8 cellular contexts compared by ENCODE assay signal in genomic region chr1:223129229-223129851, GRCh38. TPM values are rescaled to one million over a fixed set of nuclear protein-coding genes. Genes with fewer than 3 reads are reported as not detected.
A peak's percentile ranks its signal among the peaks of the same experiment; 100 is the strongest.
DNase-seq lines count a peak whose midpoint lies in the region; ATAC-seq and TF ChIP-seq lines count a peak whose summit lies in the region.

No MANE protein-coding gene starts in this region.

- H3K27me3 ChIP-seq in Panc1 (ENCODE audit: control insufficient read depth, insufficient read depth, low read length) (peaks cover 15% of the 10 kb centered on the region), cardiac muscle cell (peaks cover 14% of the 10 kb centered on the region), uterus (no peaks in the 10 kb centered on the region)

- intact Hi-C loops in Panc1 (cut with micrococcal nuclease; ENCODE audit: unreplicated experiment) = no loop called here
- intact Hi-C loops in uterus (cut with DNase I; ENCODE audit: low total_unique reads) = loop anchor here (10.0 kb wide), 1 partner anchor 335 kb away; no protein-coding TSS in a partner anchor

- no peak overlapping the region for H3K4me3 ChIP-seq in Panc1 (ENCODE audit: low read depth in 2 of 2, low read length in 2 of 2)
- H3K4me3 ChIP-seq in cardiac muscle cell = no peak overlapping the region
- no peak overlapping the region for H3K4me3 ChIP-seq in uterus

- H3K9me3 ChIP-seq in Panc1 (ENCODE audit: control insufficient read depth, insufficient read depth, low read depth, low read length) (no peaks in the 10 kb centered on the region), cardiac muscle cell (ENCODE audit: low read depth) (no peaks in the 10 kb centered on the region), uterus (no peaks in the 10 kb centered on the region)

- no peak for TF ChIP-seq POLR2A in uterus (IDR thresholded peaks at IDR 0.05)

- in situ Hi-C loops in Panc1 (cut with HindIII; ENCODE audit: low pct_unique_long_range_greater_than_20kb, low sequenced_read_pairs) = no loop called here

- CTCF ChIA-PET in Panc1 (lab: Charles Lee) = interaction anchor here (1.1 kb wide), 1 partner anchor 334 kb away, joined by 3 read pairs; no protein-coding TSS in a partner anchor
- CTCF ChIA-PET in activated naive CD4-positive, alpha-beta T cell treated with anti-CD3 and anti-CD28 coated beads, Interleukin-2, amount 10 ng/mL, durations not matched to agents 7 days and 5 days (lab: Charles Lee) = interaction anchor here (0.6 to 1.6 kb wide), 6 partner anchors 8 to 485 kb away, joined by 3 to 4 read pairs (median 3); no protein-coding TSS in a partner anchor

- ATAC-seq in GM21723 (IDR thresholded peaks at IDR 0.05; ENCODE audit: unreplicated experiment) = peak; percentile 50
- peak; percentile 83 for ATAC-seq in Panc1
- ATAC-seq in HG03342 (IDR thresholded peaks at IDR 0.05; ENCODE audit: unreplicated experiment) = no peak

- H3K4me1 Mint-ChIP-seq in activated naive CD4-positive, alpha-beta T cell treated with anti-CD3 and anti-CD28 coated beads, Interleukin-2, amount 10 ng/mL, durations not matched to agents 7 days and 5 days = peaks cover 8% of the 10 kb centered on the region
- H3K4me1 Mint-ChIP-seq in progenitor cell of endocrine pancreas (ENCODE audit: low read depth) = peaks cover 10% of the 10 kb centered on the region

- POLR2A ChIA-PET in Panc1 (lab: Charles Lee) = no interaction called here

- no peak overlapping the region for H3K4me3 Mint-ChIP-seq in activated naive CD4-positive, alpha-beta T cell treated with anti-CD3 and anti-CD28 coated beads, Interleukin-2, amount 10 ng/mL, durations not matched to agents 7 days and 5 days
- H3K4me3 Mint-ChIP-seq in progenitor cell of endocrine pancreas (ENCODE audit: low read depth) = no peak overlapping the region

- H3K36me3 ChIP-seq in Panc1 (ENCODE audit: control insufficient read depth, insufficient read depth, low read length) = no peaks in the 10 kb centered on the region
- no peaks in the 10 kb centered on the region for H3K36me3 ChIP-seq in cardiac muscle cell
- no peaks in the 10 kb centered on the region for H3K36me3 ChIP-seq in uterus

- H3K9me3 Mint-ChIP-seq in activated naive CD4-positive, alpha-beta T cell treated with anti-CD3 and anti-CD28 coated beads, Interleukin-2, amount 10 ng/mL, durations not matched to agents 7 days and 5 days = no peaks in the 10 kb centered on the region
- no peaks in the 10 kb centered on the region for H3K9me3 Mint-ChIP-seq in progenitor cell of endocrine pancreas (ENCODE audit: low read depth)

- peak; percentile 91 for TF ChIP-seq CTCF in Panc1 (IDR thresholded peaks at IDR 0.05)
- peak; percentile 95 for TF ChIP-seq CTCF in cardiac muscle cell (IDR thresholded peaks at IDR 0.05; ENCODE audit: low read depth, low read length)
- TF ChIP-seq CTCF in progenitor cell of endocrine pancreas (IDR thresholded peaks at IDR 0.05; ENCODE audit: unreplicated experiment) = peak; percentile 93
- TF ChIP-seq CTCF in uterus (IDR thresholded peaks at IDR 0.05) = peak; percentile 71 to 91 (median 80)

- H3K27ac ChIP-seq in Panc1 (ENCODE audit: low read length) (no peak overlapping the region), cardiac muscle cell (no peak overlapping the region), uterus (no peak overlapping the region)

- H3K27ac Mint-ChIP-seq in activated naive CD4-positive, alpha-beta T cell treated with anti-CD3 and anti-CD28 coated beads, Interleukin-2, amount 10 ng/mL, durations not matched to agents 7 days and 5 days = no peak overlapping the region
- H3K27ac Mint-ChIP-seq in progenitor cell of endocrine pancreas = no peak overlapping the region

- DNase-seq in Ammon's horn (ENCODE audit: low spot score) (peak; percentile 54), Panc1 (ENCODE audit: low read depth, low spot score) (no peak), cardiac muscle cell (ENCODE audit: low read depth in 1 of 2, low spot score in 1 of 2) (peak; percentile 65 to 76), progenitor cell of endocrine pancreas (ENCODE audit: low spot score, unreplicated experiment) (peak; percentile 83), uterus (peak; percentile 64 to 76)
- peak; percentile 71 for DNase-seq in activated naive CD4-positive, alpha-beta T cell treated with anti-CD3 and anti-CD28 coated beads, Interleukin-2, amount 10 ng/mL, durations not matched to agents 7 days and 5 days

- H3K36me3 Mint-ChIP-seq in activated naive CD4-positive, alpha-beta T cell treated with anti-CD3 and anti-CD28 coated beads, Interleukin-2, amount 10 ng/mL, durations not matched to agents 7 days and 5 days = no peaks in the 10 kb centered on the region
- no peaks in the 10 kb centered on the region for H3K36me3 Mint-ChIP-seq in progenitor cell of endocrine pancreas (ENCODE audit: insufficient read depth)

- BruUV-seq in Panc1 (replicated peaks; lab: Mats Ljungman, UMichigan) = no TSS peak

- peaks cover 9% of the 10 kb centered on the region for H3K4me1 ChIP-seq in Panc1 (ENCODE audit: control insufficient read depth, insufficient read depth, low read length)
- no peaks in the 10 kb centered on the region for H3K4me1 ChIP-seq in cardiac muscle cell (ENCODE audit: low read depth)
- peaks cover 0 to 4% of the 10 kb centered on the region in 2 donors for H3K4me1 ChIP-seq in uterus

- peaks cover 33% of the 10 kb centered on the region for H3K27me3 Mint-ChIP-seq in activated naive CD4-positive, alpha-beta T cell treated with anti-CD3 and anti-CD28 coated beads, Interleukin-2, amount 10 ng/mL, durations not matched to agents 7 days and 5 days
- H3K27me3 Mint-ChIP-seq in progenitor cell of endocrine pancreas = peaks cover 51% of the 10 kb centered on the region

RNA-seq across cellular contexts. Expression of gene TLR5, which starts 13.7 kb away (rescaled TPM):
- 0.21 TPM for total RNA-seq in Panc1 (2021; ENCODE audit: unreplicated experiment)
- 0.67 TPM for polyA plus RNA-seq in Panc1 (2012; ENCODE audit: insufficient read length)
- 0.74 and 2.1 TPM in 2 replicates for total RNA-seq in cardiac muscle cell
- 2.0 and 6.7 TPM in 2 replicates for polyA plus RNA-seq in cardiac muscle cell
- total RNA-seq in progenitor cell of endocrine pancreas = 3.2 and 3.9 TPM in 2 replicates
- 10 to 100 TPM in 1 of 4 donors, 1 to 10 TPM in 3; 7.6 to 16.4 (median 8.9) TPM for total RNA-seq in uterus
